8 cellular contexts compared by ENCODE assay signal in the genomic region with DNA sequence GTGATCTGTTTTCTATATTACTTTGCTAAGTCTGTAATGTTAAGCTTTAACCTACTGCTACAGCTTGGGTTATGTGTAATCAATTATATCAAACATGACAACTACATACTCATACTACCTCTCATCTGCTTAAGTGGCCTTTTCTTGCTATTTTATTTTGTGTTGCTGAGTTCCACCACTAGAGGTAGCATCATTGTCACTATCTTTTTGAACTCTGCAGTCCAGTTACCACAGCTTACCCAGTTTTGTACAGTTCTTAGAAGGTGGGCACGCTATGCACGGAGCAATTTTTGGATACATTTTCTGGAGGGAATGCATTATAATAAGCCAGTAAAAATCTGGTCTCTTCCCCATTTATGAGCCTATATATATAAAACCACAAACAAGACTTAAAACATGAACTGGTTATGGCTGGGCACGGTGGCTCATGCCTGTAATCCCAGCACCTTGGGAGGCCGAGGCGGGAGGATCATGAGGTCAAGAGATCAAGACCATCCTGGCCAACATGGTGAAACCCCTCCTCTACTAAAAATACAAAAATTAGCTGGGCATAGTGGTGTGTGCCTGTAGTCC. TPM values are rescaled to one million over a fixed set of nuclear protein-coding genes. Genes with fewer than 3 reads are reported as not detected.
DNase-seq lines count a peak whose midpoint lies in the region; ATAC-seq and TF ChIP-seq lines count a peak whose summit lies in the region.

No MANE protein-coding gene starts in this region.

- H2AFZ ChIP-seq in mammary epithelial cell (ENCODE audit: low read depth, low read length) = no peak overlapping the region

- no peak overlapping the region for H3K4me2 ChIP-seq in mammary epithelial cell (ENCODE audit: insufficient read depth, low read depth, low read length)

- CTCF ChIA-PET in mammary epithelial cell (lab: Charles Lee; ENCODE audit: low non-redundant PET) = interaction anchor here (0.5 to 1.2 kb wide), 5 partner anchors 12 to 241 kb away, joined by 3 to 17 read pairs (median 5); no protein-coding TSS in a partner anchor

- no peaks in the 10 kb centered on the region for H3K79me2 ChIP-seq in mammary epithelial cell (ENCODE audit: insufficient read depth, low read length)

- no peaks in the 10 kb centered on the region for H4K20me1 ChIP-seq in mammary epithelial cell (ENCODE audit: insufficient read depth, low read length)

- TF ChIP-seq CTCF in C4-2B (conservative IDR thresholded peaks at IDR 0.05) (peak; percentile 83), mammary epithelial cell (conservative IDR thresholded peaks at IDR 0.05 in 1 of 2, IDR thresholded peaks at IDR 0.05 in 1 of 2; ENCODE audit: extremely low read depth in 1 of 2, insufficient read depth in 1 of 2, low read depth in 1 of 2, low read length in 2 of 2) (peak; percentile 71 to 75), lung (IDR thresholded peaks at IDR 0.05; ENCODE audit: control extremely low read depth, extremely low read depth) (peak; percentile 57)

- no peak overlapping the region for H3K9ac ChIP-seq in mammary epithelial cell (ENCODE audit: insufficient read depth, low read length)

- BruUV-seq in mammary epithelial cell (replicated peaks; lab: Mats Ljungman, UMichigan) = no TSS peak

- H3K9me3 ChIP-seq in mammary epithelial cell (replicated peaks; ENCODE audit: insufficient read depth, low read length) = no peaks in the 10 kb centered on the region
- H3K9me3 ChIP-seq in lung (ENCODE audit: control insufficient read depth in 2 of 2, insufficient read depth in 1 of 2, low read length in 1 of 2) = no peaks in the 10 kb centered on the region

- dilution Hi-C loops in mammary epithelial cell (cut with HindIII; ENCODE audit: low sequenced_read_pairs) = no loop called here

- intact Hi-C loops in mammary epithelial cell (cut with micrococcal nuclease) = loop anchor here (1.0 to 5.0 kb wide), 6 partner anchors 59 to 243 kb away; partner anchors contain the start of gene ATL1

- peaks cover 9% of the 10 kb centered on the region for H3K4me1 ChIP-seq in mammary epithelial cell (ENCODE audit: insufficient read depth, low read length)
- H3K4me1 ChIP-seq in lung (ENCODE audit: control insufficient read depth in 2 of 2, insufficient read depth in 2 of 2, low read length in 2 of 2) = no peaks in the 10 kb centered on the region

- in situ Hi-C loops in mammary epithelial cell (cut with MboI; ENCODE audit: low sequenced_read_pairs in 2 of 2) = no loop called here
- in situ Hi-C loops in G401 (cut with HindIII; ENCODE audit: low sequenced_read_pairs) = no loop called here

- ATAC-seq in GM18867 (IDR thresholded peaks at IDR 0.05; ENCODE audit: unreplicated experiment) (peak; percentile 65), lung (ENCODE audit: insufficient read depth, low FRiP score) (no peak), HG02642 (IDR thresholded peaks at IDR 0.05; ENCODE audit: poor library complexity, unreplicated experiment) (no peak)

- H3K27me3 ChIP-seq in mammary epithelial cell (ENCODE audit: insufficient read depth, low read length) = no peaks in the 10 kb centered on the region
- H3K27me3 ChIP-seq in lung (ENCODE audit: control insufficient read depth, insufficient read depth) = no peaks in the 10 kb centered on the region

- H3K27ac ChIP-seq in C4-2B (no peak overlapping the region), mammary epithelial cell (ENCODE audit: insufficient read depth, low read depth, low read length) (no peak overlapping the region), lung (ENCODE audit: low read depth in 1 of 2, low read length in 1 of 2) (no peak overlapping the region)

- WGBS in mammary epithelial cell (ENCODE audit: low coverage, missing lambda C conversion rate) = 100% methylated on average over 4 of the region's 5 CpGs
- WGBS in lung, 2 donors = 89 to 91% methylated on average over 5 of the region's 5 CpGs

- DNase-seq in NCI-H1694 treated with DMSO at 0.1 percent for 48 hours (lab: John Stamatoyannopoulos, UW) (peak; percentile 32), mammary epithelial cell (peak; percentile 32), lung (ENCODE audit: low spot score) (no peak), G401 (ENCODE audit: low spot score) (no peak)
- no peak for DNase-seq in activated naive CD4-positive, alpha-beta T cell (lab: John Stamatoyannopoulos, UW)

- H3K4me3 ChIP-seq in mammary epithelial cell (replicated peaks in 1 of 3; ENCODE audit: insufficient read depth in 1 of 3, low read depth in 2 of 3, low read length in 3 of 3) = no peak overlapping the region
- no peak overlapping the region for H3K4me3 ChIP-seq in lung

- no peaks in the 10 kb centered on the region for H3K36me3 ChIP-seq in mammary epithelial cell (ENCODE audit: insufficient read depth, low read length)
- H3K36me3 ChIP-seq in lung (ENCODE audit: control insufficient read depth in 2 of 2, insufficient read depth in 2 of 2, low read length in 2 of 2) = no peaks in the 10 kb centered on the region

RNA-seq across cellular contexts. Expression of gene SAV1, which starts 48.5 kb away (rescaled TPM):
- total RNA-seq in mammary epithelial cell = 10 to 100 TPM; 53.3 to 63.5 TPM
- 23.6 TPM for polyA plus RNA-seq in mammary epithelial cell
- 25.5 TPM for polyA minus RNA-seq in mammary epithelial cell
- total RNA-seq in lung = 10 to 100 TPM; 31.1 to 76.1 TPM
- 10 to 100 TPM; 17.9 to 27.5 TPM for polyA plus RNA-seq in lung
- total RNA-seq in G401 (2014; rRNA removed; shearing (Covaris generic)) = 28.8 and 29.8 TPM in 2 replicates

RNA-seq across cellular contexts. Expression of gene ATL1, which starts 59.7 kb away (rescaled TPM):
- 10 to 100 TPM in 1 of 2 donors, 1 to 10 TPM in 1; 7.5 to 21.2 TPM for total RNA-seq in mammary epithelial cell
- 9.7 TPM for polyA plus RNA-seq in mammary epithelial cell
- 4.5 TPM for polyA minus RNA-seq in mammary epithelial cell
- 1 to 10 TPM; 5.9 to 8.7 TPM for total RNA-seq in lung
- 1 to 10 TPM; 2.0 to 3.6 TPM for polyA plus RNA-seq in lung
- 2.8 TPM in 1 of 2 replicates, not detected in the other for total RNA-seq in G401 (2014; rRNA removed; shearing (Covaris generic))

Comparison
In these comparisons a context has a peak if more than half of its experiments do, and no peak if none do; other contexts are left out.
1. DNase-seq: peak in NCI-H1694 treated with DMSO at 0.1 percent for 48 hours (single experiment) and mammary epithelial cell (single experiment); none in lung (single experiment), G401 (single experiment) and activated naive CD4-positive, alpha-beta T cell (0 of 4).
2. Peak in every context shown above with its lines, with median percentiles within 50 percentile points of each other: CTCF ChIP-seq.